In the genomic region with DNA sequence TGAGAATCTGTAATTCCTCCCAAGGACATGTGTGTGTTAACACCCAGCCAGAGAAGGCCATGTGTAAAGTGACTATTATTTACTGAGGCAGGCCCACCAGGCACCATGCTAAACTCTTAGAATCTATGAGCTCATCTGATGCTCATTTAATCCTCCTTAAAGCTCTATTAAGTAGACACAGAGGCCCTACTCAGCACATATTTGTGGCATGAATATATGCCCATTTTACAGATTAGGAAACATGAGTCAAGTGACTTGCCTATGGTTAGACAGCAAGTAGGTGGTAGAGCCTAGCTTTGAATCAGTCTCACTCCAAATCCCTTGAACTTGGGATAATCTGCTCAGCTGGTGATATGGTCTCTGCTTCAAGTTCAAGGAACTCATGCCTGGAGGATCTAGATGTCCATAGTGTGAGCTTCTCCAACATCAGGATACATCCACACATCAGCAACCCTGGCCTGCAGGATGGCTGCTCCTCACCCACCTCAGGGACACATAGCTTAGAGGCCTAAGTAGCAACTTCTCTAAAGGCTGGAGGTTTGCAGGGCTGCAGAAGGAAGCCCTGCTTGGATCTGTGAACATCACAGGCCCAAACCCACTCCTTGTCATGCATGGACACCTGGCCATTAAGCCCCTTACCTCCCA, we compare ENCODE assay signal across 20 cellular contexts.
"Had no signal": no experiment of that assay in that cellular context is flagged by ENCODE, and none has a peak within 500 bp of the region (broad histone marks: within the 10 kb centered on the region; RNA-seq: fewer than 3 reads in every experiment).

No MANE protein-coding gene starts in this region.

- H3K36me3 Mint-ChIP-seq: activated naive CD4-positive, alpha-beta T cell treated with anti-CD3 and anti-CD28 coated beads, Interleukin-2, amount 10 ng/mL, durations not matched to agents 7 days and 5 days; activated naive CD8-positive, alpha-beta T cell treated with anti-CD3 and anti-CD28 coated beads for 36 hours had no signal

- H3K4me3 ChIP-seq: SJSA1 had no signal

- H3K27ac Mint-ChIP-seq: activated B cell treated with CpG ODN at 0.5 μM for 24 hours; activated CD4-positive, alpha-beta memory T cell treated with anti-CD3 and anti-CD28 coated beads, Interleukin-2, amount 10 ng/mL, durations not matched to agents 7 days and 5 days; activated CD4-positive, alpha-beta T cell treated with anti-CD3 and anti-CD28 coated beads, Interleukin-2, amount 10 ng/mL, durations not matched to agents 7 days and 5 days; activated naive CD4-positive, alpha-beta T cell treated with anti-CD3 and anti-CD28 coated beads, Interleukin-2, amount 10 ng/mL, durations not matched to agents 7 days and 5 days; activated naive CD8-positive, alpha-beta T cell treated with anti-CD3 and anti-CD28 coated beads for 36 hours; T-helper 1 cell treated with Interleukin-12 subunit alpha and Interleukin-12 subunit beta and Interleukin-4 antibody, amounts not matched to agents 30 μg/mL and 1 μg/mL, for 36 hours had no signal

- H3K4me3 Mint-ChIP-seq: activated B cell treated with CpG ODN at 0.5 μM for 24 hours; activated CD4-positive, alpha-beta memory T cell treated with anti-CD3 and anti-CD28 coated beads, Interleukin-2, amount 10 ng/mL, durations not matched to agents 7 days and 5 days; activated CD4-positive, alpha-beta T cell treated with anti-CD3 and anti-CD28 coated beads, Interleukin-2, amount 10 ng/mL, durations not matched to agents 7 days and 5 days; activated naive CD4-positive, alpha-beta T cell treated with anti-CD3 and anti-CD28 coated beads, Interleukin-2, amount 10 ng/mL, durations not matched to agents 7 days and 5 days; activated naive CD8-positive, alpha-beta T cell treated with anti-CD3 and anti-CD28 coated beads for 36 hours; activated T-cell treated with anti-CD3 and anti-CD28 coated beads, Interleukin-2, amount 50 U/mL, for 4 hours; T-helper 1 cell treated with Interleukin-12 subunit alpha and Interleukin-12 subunit beta and Interleukin-4 antibody, amounts not matched to agents 30 μg/mL and 1 μg/mL, for 36 hours had no signal

- H3K27ac ChIP-seq: SJSA1 had no signal

- H3K4me1 ChIP-seq: SJSA1 had no signal

- H3K4me1 Mint-ChIP-seq: activated B cell treated with CpG ODN at 0.5 μM for 24 hours; activated CD4-positive, alpha-beta memory T cell treated with anti-CD3 and anti-CD28 coated beads, Interleukin-2, amount 10 ng/mL, durations not matched to agents 7 days and 5 days; activated CD4-positive, alpha-beta T cell treated with anti-CD3 and anti-CD28 coated beads, Interleukin-2, amount 10 ng/mL, durations not matched to agents 7 days and 5 days; activated naive CD4-positive, alpha-beta T cell treated with anti-CD3 and anti-CD28 coated beads, Interleukin-2, amount 10 ng/mL, durations not matched to agents 7 days and 5 days; activated naive CD8-positive, alpha-beta T cell treated with anti-CD3 and anti-CD28 coated beads for 36 hours had no signal

- ATAC-seq: activated T-cell treated with anti-CD3 and anti-CD28 coated beads, Interleukin-2, amount 50 U/mL, for 4 hours; Panc1 had no signal

- H3K9me3 Mint-ChIP-seq: activated B cell treated with CpG ODN at 0.5 μM for 24 hours; activated CD4-positive, alpha-beta memory T cell treated with anti-CD3 and anti-CD28 coated beads, Interleukin-2, amount 10 ng/mL, durations not matched to agents 7 days and 5 days; activated CD4-positive, alpha-beta T cell treated with anti-CD3 and anti-CD28 coated beads, Interleukin-2, amount 10 ng/mL, durations not matched to agents 7 days and 5 days; activated naive CD4-positive, alpha-beta T cell treated with anti-CD3 and anti-CD28 coated beads, Interleukin-2, amount 10 ng/mL, durations not matched to agents 7 days and 5 days; activated naive CD8-positive, alpha-beta T cell treated with anti-CD3 and anti-CD28 coated beads for 36 hours; activated T-cell treated with anti-CD3 and anti-CD28 coated beads, Interleukin-2, amount 50 U/mL, for 4 hours; T-helper 1 cell treated with Interleukin-12 subunit alpha and Interleukin-12 subunit beta and Interleukin-4 antibody, amounts not matched to agents 30 μg/mL and 1 μg/mL, for 36 hours had no signal

- DNase-seq: activated B cell treated with CpG ODN at 0.5 μM for 24 hours; activated CD4-positive, alpha-beta T cell treated with anti-CD3 and anti-CD28 coated beads, Interleukin-2, amount 10 ng/mL, durations not matched to agents 7 days and 5 days; activated gamma-delta T cell treated with Interleukin-2 at 50 U/mL for 16 hours; activated naive CD4-positive, alpha-beta T cell treated with anti-CD3 and anti-CD28 coated beads, Interleukin-2, amount 10 ng/mL, durations not matched to agents 7 days and 5 days; activated naive CD8-positive, alpha-beta T cell treated with anti-CD3 and anti-CD28 coated beads for 36 hours; activated T-cell treated with anti-CD3 and anti-CD28 coated beads, Interleukin-2, amount 50 U/mL, for 4 hours; anterior cingulate cortex; MM.1S; NCI-H1105; NCI-H1436; NCI-H1694 treated with DMSO at 0.1 percent for 48 hours; NCI-H2029 treated with DMSO at 0.1 percent for 48 hours; NCI-H345; NCI-H526 treated with DMSO at 0.1 percent for 48 hours; NCI-H82; SHP77 had no signal

- H3K36me3 ChIP-seq: SJSA1 had no signal

- H3K9me3 ChIP-seq: SJSA1 had no signal
